Comparison of ENCODE assay signal across 1 cellular context in genomic region chr2:111617299-111617803, GRCh38.
TF ChIP-seq lines count a peak whose summit lies in the region.

No MANE protein-coding gene starts in this region.

TF ChIP-seq in HepG2, 621 proteins besides CTCF, POLR2A, EP300 and RAD21 (continued from another document and continues in another):
- peak; percentile 13; the same call in 1 of the 2 replicates for TF ChIP-seq PPARG (CRISPR knock-in tag; conservative IDR thresholded peaks at IDR 0.05)
- 0 out of 2 replicates have a peak, but pooled peaks have one; percentile 46 for TF ChIP-seq SNAPC4 (CRISPR knock-in tag; IDR thresholded peaks at IDR 0.05)
- no peak for TF ChIP-seq ZNF496 (CRISPR knock-in tag; IDR thresholded peaks at IDR 0.05; ENCODE audit: insufficient replicate concordance)
- TF ChIP-seq, protein P1, sequence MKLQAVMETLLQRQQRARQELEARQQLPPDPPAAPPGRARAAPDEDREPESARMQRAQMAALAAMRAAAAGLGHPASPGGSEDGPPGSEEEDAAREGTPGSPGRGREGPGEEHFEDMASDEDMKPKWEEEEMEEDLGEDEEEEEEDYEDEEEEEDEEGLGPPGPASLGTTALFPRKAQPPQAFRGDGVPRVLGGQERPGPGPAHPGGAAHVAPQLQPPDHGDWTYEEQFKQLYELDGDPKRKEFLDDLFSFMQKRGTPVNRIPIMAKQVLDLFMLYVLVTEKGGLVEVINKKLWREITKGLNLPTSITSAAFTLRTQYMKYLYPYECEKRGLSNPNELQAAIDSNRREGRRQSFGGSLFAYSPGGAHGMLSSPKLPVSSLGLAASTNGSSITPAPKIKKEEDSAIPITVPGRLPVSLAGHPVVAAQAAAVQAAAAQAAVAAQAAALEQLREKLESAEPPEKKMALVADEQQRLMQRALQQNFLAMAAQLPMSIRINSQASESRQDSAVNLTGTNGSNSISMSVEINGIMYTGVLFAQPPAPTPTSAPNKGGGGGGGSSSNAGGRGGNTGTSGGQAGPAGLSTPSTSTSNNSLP (IDR thresholded peaks at IDR 0.05; ENCODE audit: low read depth, low read length) = peak; percentile 53
- no peak for TF ChIP-seq ZNF598 (CRISPR knock-in tag; IDR thresholded peaks at IDR 0.05; ENCODE audit: borderline replicate concordance)
- no peak for TF ChIP-seq ARHGAP35 (CRISPR knock-in tag; IDR thresholded peaks at IDR 0.05; ENCODE audit: borderline replicate concordance)
- TF ChIP-seq SAP130 (CRISPR knock-in tag; IDR thresholded peaks at IDR 0.05; ENCODE audit: low read depth) = peak; percentile 55
- 0 out of 2 replicates have a peak, but pooled peaks have one; percentile 11 for TF ChIP-seq KAT8 (CRISPR knock-in tag; IDR thresholded peaks at IDR 0.05)
- peak; percentile 94 for TF ChIP-seq RARA (CRISPR knock-in tag; IDR thresholded peaks at IDR 0.05)
- 0 out of 2 replicates have a peak, but pooled peaks have one; percentile 27 for TF ChIP-seq ZHX2 (IDR thresholded peaks at IDR 0.05; ENCODE audit: low read depth)
- TF ChIP-seq ZHX2 (CRISPR knock-in tag; IDR thresholded peaks at IDR 0.05; ENCODE audit: borderline replicate concordance) = no peak
- 0 out of 2 replicates have a peak, but pooled peaks have one; percentile 6 for TF ChIP-seq ZFP90 (CRISPR knock-in tag; IDR thresholded peaks at IDR 0.05; ENCODE audit: borderline replicate concordance)
- TF ChIP-seq, protein P2, sequence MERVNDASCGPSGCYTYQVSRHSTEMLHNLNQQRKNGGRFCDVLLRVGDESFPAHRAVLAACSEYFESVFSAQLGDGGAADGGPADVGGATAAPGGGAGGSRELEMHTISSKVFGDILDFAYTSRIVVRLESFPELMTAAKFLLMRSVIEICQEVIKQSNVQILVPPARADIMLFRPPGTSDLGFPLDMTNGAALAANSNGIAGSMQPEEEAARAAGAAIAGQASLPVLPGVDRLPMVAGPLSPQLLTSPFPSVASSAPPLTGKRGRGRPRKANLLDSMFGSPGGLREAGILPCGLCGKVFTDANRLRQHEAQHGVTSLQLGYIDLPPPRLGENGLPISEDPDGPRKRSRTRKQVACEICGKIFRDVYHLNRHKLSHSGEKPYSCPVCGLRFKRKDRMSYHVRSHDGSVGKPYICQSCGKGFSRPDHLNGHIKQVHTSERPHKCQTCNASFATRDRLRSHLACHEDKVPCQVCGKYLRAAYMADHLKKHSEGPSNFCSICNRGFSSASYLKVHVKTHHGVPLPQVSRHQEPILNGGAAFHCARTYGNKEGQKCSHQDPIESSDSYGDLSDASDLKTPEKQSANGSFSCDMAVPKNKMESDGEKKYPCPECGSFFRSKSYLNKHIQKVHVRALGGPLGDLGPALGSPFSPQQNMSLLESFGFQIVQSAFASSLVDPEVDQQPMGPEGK (CRISPR knock-in tag; IDR thresholded peaks at IDR 0.05) = peak; percentile 70
- peak; percentile 69 for TF ChIP-seq HNF4A (CRISPR knock-in tag; IDR thresholded peaks at IDR 0.05)
- TF ChIP-seq EED (CRISPR knock-in tag; IDR thresholded peaks at IDR 0.05) = no peak
- peak; percentile 35; the same call in 1 of the 2 replicates for TF ChIP-seq HNF1A (IDR thresholded peaks at IDR 0.05; ENCODE audit: low read depth)
- TF ChIP-seq HNF1A (CRISPR knock-in tag; IDR thresholded peaks at IDR 0.05; ENCODE audit: borderline replicate concordance) = no peak
- TF ChIP-seq THRA (CRISPR knock-in tag; IDR thresholded peaks at IDR 0.05; ENCODE audit: borderline replicate concordance) = peak; percentile 74
- no peak for TF ChIP-seq BHLHE40 (IDR thresholded peaks at IDR 0.05; ENCODE audit: low read length)
- TF ChIP-seq ZNF766 (CRISPR knock-in tag; IDR thresholded peaks at IDR 0.05; ENCODE audit: borderline replicate concordance) = no peak
- TF ChIP-seq ZC3H13 (CRISPR knock-in tag; IDR thresholded peaks at IDR 0.05) = no peak
- peak; percentile 38; the same call in 1 of the 2 replicates for TF ChIP-seq ZMYM4 (CRISPR knock-in tag; IDR thresholded peaks at IDR 0.05)
- TF ChIP-seq ZNF205 (CRISPR knock-in tag; IDR thresholded peaks at IDR 0.05) = no peak
- TF ChIP-seq AHDC1 (CRISPR knock-in tag; IDR thresholded peaks at IDR 0.05; ENCODE audit: borderline replicate concordance) = peak; percentile 86; the same call in 1 of the 2 replicates
- 0 out of 2 replicates have a peak, but pooled peaks have one; percentile 26 for TF ChIP-seq FOXP1 (IDR thresholded peaks at IDR 0.05)
- TF ChIP-seq FOXP1 (CRISPR knock-in tag; IDR thresholded peaks at IDR 0.05) = peak; percentile 91
